Comparison of ENCODE assay signal across 29 cellular contexts in the genomic region with DNA sequence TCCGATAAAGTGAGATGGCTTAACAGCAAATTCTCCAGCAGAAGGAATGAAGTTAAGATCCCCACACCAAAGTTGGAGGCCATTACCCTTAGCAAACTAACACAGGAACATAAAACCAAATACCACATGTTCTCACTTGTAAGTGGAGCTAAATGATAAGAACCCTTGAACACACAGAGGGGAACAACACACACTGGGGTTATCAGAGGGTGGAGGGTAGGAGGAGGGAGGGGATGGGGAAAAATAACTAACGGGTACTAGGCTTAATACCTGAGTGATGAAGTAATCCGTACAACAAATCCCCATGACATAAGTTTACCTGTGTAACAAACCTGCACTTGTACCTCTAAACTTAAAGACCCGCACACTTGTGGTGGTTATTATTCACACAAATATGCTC.
"Had no signal": no experiment of that assay in that cellular context is flagged by ENCODE, and none has a peak within 500 bp of the region (broad histone marks: within the 10 kb centered on the region; RNA-seq: fewer than 3 reads in every experiment).

No MANE protein-coding gene starts in this region.

- H3K4me3 Mint-ChIP-seq: naive thymus-derived CD4-positive, alpha-beta T cell; natural killer cell treated with Interleukin-12 subunit alpha and Interleukin-12 subunit beta and Interleukin-15 and Interleukin-18, amount 100 ng/mL, for 72 hours; neural crest cell; stimulated activated naive B cell treated with anti-CD40 and anti-IgM and Interleukin-4, amounts not matched to agents 10 μg/mL and 1 μg/mL and 100 μg/mL, for 72 hours had no signal

- DNase-seq: heart left ventricle; kidney glomerular epithelial cell; left cardiac atrium; midbrain; mucosa of descending colon; naive thymus-derived CD4-positive, alpha-beta T cell; nucleus accumbens; pancreas; posterior cingulate gyrus; retina; right cardiac atrium; stimulated activated CD4-positive, alpha-beta T cell treated with anti-CD3 and anti-CD28 coated beads, Interleukin-12 subunit alpha, Interleukin-12 subunit beta, amount 100 ng/mL, for 4 hours; stimulated activated CD4-positive, alpha-beta T cell treated with anti-CD3 and anti-CD28 coated beads, Interleukin-15, amount 100 ng/mL, for 24 hours; stimulated activated CD4-positive, alpha-beta T cell treated with anti-CD3 and anti-CD28 coated beads, Interleukin-2, amount 100 ng/mL, for 24 hours; stimulated activated CD4-positive, alpha-beta T cell treated with anti-CD3 and anti-CD28 coated beads, Interleukin-4, amount 100 ng/mL, for 1 hour; stimulated activated naive B cell treated with anti-CD40 and anti-IgM and Interleukin-4, amounts not matched to agents 10 μg/mL and 1 μg/mL and 100 μg/mL, for 72 hours; stimulated activated naive CD8-positive, alpha-beta T cell treated with anti-CD3 and anti-CD28 coated beads, Interleukin-15, Interleukin-2, amounts not matched to agents 100 U/mL and 50 U/mL, for 24 hours; stomach; testis; thyroid gland; transverse colon; upper lobe of left lung had no signal

- H3K4me1 ChIP-seq: heart left ventricle, pancreas, prostate gland, stomach, testis, thyroid gland, transverse colon, upper lobe of left lung had no signal

- H3K36me3 Mint-ChIP-seq: naive thymus-derived CD4-positive, alpha-beta T cell; natural killer cell treated with Interleukin-12 subunit alpha and Interleukin-12 subunit beta and Interleukin-15 and Interleukin-18, amount 100 ng/mL, for 72 hours; stimulated activated naive B cell treated with anti-CD40 and anti-IgM and Interleukin-4, amounts not matched to agents 10 μg/mL and 1 μg/mL and 100 μg/mL, for 72 hours had no signal

- H3K36me3 ChIP-seq: heart left ventricle, pancreas, prostate gland, stomach, thyroid gland, transverse colon, upper lobe of left lung had no signal

- FAIRE-seq: keratinocyte, pancreas, urothelium cell line had no signal

- H3K4me1 Mint-ChIP-seq: naive thymus-derived CD4-positive, alpha-beta T cell; neural crest cell; stimulated activated naive B cell treated with anti-CD40 and anti-IgM and Interleukin-4, amounts not matched to agents 10 μg/mL and 1 μg/mL and 100 μg/mL, for 72 hours had no signal

- H3K4me3 ChIP-seq: heart left ventricle, lung, mucosa of descending colon, pancreas, prostate gland, skin epidermis, stomach, testis, thyroid gland, transverse colon, upper lobe of left lung had no signal

- H3K27me3 ChIP-seq: heart left ventricle, pancreas, stomach, testis, thyroid gland, transverse colon, upper lobe of left lung had no signal

- H3K9me3 Mint-ChIP-seq: neural crest cell had no signal

- H3K27me3 Mint-ChIP-seq: naive thymus-derived CD4-positive, alpha-beta T cell; natural killer cell treated with Interleukin-12 subunit alpha and Interleukin-12 subunit beta and Interleukin-15 and Interleukin-18, amount 100 ng/mL, for 72 hours; stimulated activated naive B cell treated with anti-CD40 and anti-IgM and Interleukin-4, amounts not matched to agents 10 μg/mL and 1 μg/mL and 100 μg/mL, for 72 hours had no signal

- H3K27ac Mint-ChIP-seq: naive thymus-derived CD4-positive, alpha-beta T cell; natural killer cell treated with Interleukin-12 subunit alpha and Interleukin-12 subunit beta and Interleukin-15 and Interleukin-18, amount 100 ng/mL, for 72 hours; stimulated activated naive B cell treated with anti-CD40 and anti-IgM and Interleukin-4, amounts not matched to agents 10 μg/mL and 1 μg/mL and 100 μg/mL, for 72 hours had no signal

- H3K27ac ChIP-seq: heart left ventricle, pancreas, prostate gland, skin epidermis, testis, thyroid gland, transverse colon, upper lobe of left lung had no signal
